In genomic region chr20:10074513-10074912, GRCh38 we compare ENCODE assay signal across 9 cellular contexts. TPM values are rescaled to one million over a fixed set of nuclear protein-coding genes. Genes with fewer than 3 reads are reported as not detected.
A peak's percentile ranks its signal among the peaks of the same experiment; 100 is the strongest.
DNase-seq lines count a peak whose midpoint lies in the region; ATAC-seq, FAIRE-seq and TF ChIP-seq lines count a peak whose summit lies in the region.
"Had no signal": no experiment of that assay in that cellular context is flagged by ENCODE, and none has a peak within 500 bp of the region (broad histone marks: within the 10 kb centered on the region; RNA-seq: fewer than 3 reads in every experiment).

No MANE protein-coding gene starts in this region.

- 0 out of 5 replicates have a peak, but pooled peaks of 1 of the 2 experiments have one; percentile 1 for TF ChIP-seq RAD21 in A549 (conservative IDR thresholded peaks at IDR 0.05 in 1 of 2, IDR thresholded peaks at IDR 0.05 in 1 of 2)

- H3K4me1 ChIP-seq in A549 (peaks cover 46% of the 10 kb centered on the region), spleen (no peaks in the 10 kb centered on the region)

- POLR2A ChIA-PET in A549 (lab: Yijun Ruan, JAX) = no interaction called here

- WGBS in A549 (ENCODE audit: missing lambda C conversion rate) = 3% methylated on average over 2 of the region's 2 CpGs
- WGBS in spleen, 5 donors = 39 to 67% (median 55%) methylated on average over 2 of the region's 2 CpGs

- FAIRE-seq in A549 (lab: Jason Lieb, UNC) = peak; percentile 96

- H3K36me3 ChIP-seq in spleen = no peaks in the 10 kb centered on the region

- H3K9me3 ChIP-seq in A549 (no peaks in the 10 kb centered on the region), spleen (no peaks in the 10 kb centered on the region)

- CTCF ChIA-PET in A549 (lab: Yijun Ruan, JAX) = interaction anchor here (0.7 to 3.8 kb wide), 4 partner anchors 11 to 96 kb away, joined by 3 to 18 read pairs (median 4); no protein-coding TSS in a partner anchor

- TF ChIP-seq POLR2A in A549 (IDR thresholded peaks at IDR 0.05; ENCODE audit: low read length) = no peak
- TF ChIP-seq POLR2A in spleen (IDR thresholded peaks at IDR 0.05) = no peak

- peaks cover 0 to 14% (median 0%) of the 10 kb centered on the region in 7 donors for H3K27me3 ChIP-seq in spleen (replicated peaks in 1 of 7)

- TF ChIP-seq CTCF in A549 (IDR thresholded peaks at IDR 0.05) = no peak
- TF ChIP-seq CTCF in fibroblast of villous mesenchyme (IDR thresholded peaks at IDR 0.05; ENCODE audit: insufficient read depth, low read depth, low read length) = no peak
- TF ChIP-seq CTCF in spleen (IDR thresholded peaks at IDR 0.05 in 8 of 11, conservative IDR thresholded peaks at IDR 0.05 in 3 of 11) = no peak

- TF ChIP-seq EP300 in A549 (IDR thresholded peaks at IDR 0.05) = peak in 1 of 2 experiments; percentile 49; a peak in 1 of 5 replicates

- H3K4me3 ChIP-seq in A549 (no peak overlapping the region), fibroblast of villous mesenchyme (ENCODE audit: low read depth, low read length) (no peak overlapping the region), spleen (no peak overlapping the region)

- peak overlapping the region; percentile 64 for H3K4me2 ChIP-seq in A549
- H3K4me2 ChIP-seq: KMS-11 had no signal

- intact Hi-C loops in spleen (cut with DNase I; ENCODE audit: low total_unique reads) = no loop called here

- peak overlapping the region; percentile 67 to 82 for H3K27ac ChIP-seq in A549
- H3K27ac ChIP-seq in spleen = no peak overlapping the region
- H3K27ac ChIP-seq: KMS-11 had no signal

- ATAC-seq in A549 (peak; percentile 87 to 92), GM19025 (IDR thresholded peaks at IDR 0.05; ENCODE audit: low read depth, unreplicated experiment) (peak; percentile 57), GM18873 (IDR thresholded peaks at IDR 0.05; ENCODE audit: low FRiP score, unreplicated experiment) (no peak), HG02852 (IDR thresholded peaks at IDR 0.05; ENCODE audit: unreplicated experiment) (no peak)

- DNase-seq in A549 (ENCODE audit: low read depth in 1 of 2, low spot score in 1 of 2) = peak; percentile 75 to 81
- peak; percentile 41 for DNase-seq in NOMO-1 treated with dmso at 0.1 percent for 144 hours (lab: John Stamatoyannopoulos, UW; ENCODE audit: unreplicated experiment)
- DNase-seq in fibroblast of villous mesenchyme (ENCODE audit: low read depth) = peak; percentile 74
- DNase-seq in spleen = no peak
- DNase-seq in activated CD4-positive, CD25-positive, alpha-beta regulatory T cell treated with anti-CD3 and anti-CD28 coated beads, Interleukin-2, amount 50 U/mL, for 72 hours = no peak

TF ChIP-seq in A549, 52 proteins besides CTCF, POLR2A, EP300 and RAD21 (continues in another document):
- no peak for TF ChIP-seq POLR2AphosphoS2 (conservative IDR thresholded peaks at IDR 0.05; ENCODE audit: low read length)
- no peak for TF ChIP-seq GATA3 (IDR thresholded peaks at IDR 0.05; ENCODE audit: borderline replicate concordance)
- TF ChIP-seq, protein P1, sequence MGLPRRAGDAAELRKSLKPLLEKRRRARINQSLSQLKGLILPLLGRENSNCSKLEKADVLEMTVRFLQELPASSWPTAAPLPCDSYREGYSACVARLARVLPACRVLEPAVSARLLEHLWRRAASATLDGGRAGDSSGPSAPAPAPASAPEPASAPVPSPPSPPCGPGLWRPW (IDR thresholded peaks at IDR 0.05) = no peak
- peak; percentile 87 for TF ChIP-seq JUNB (IDR thresholded peaks at IDR 0.05)
- no peak for TF ChIP-seq RNF2 (IDR thresholded peaks at IDR 0.05; ENCODE audit: borderline replicate concordance, low read depth)
- peak; percentile 95 for TF ChIP-seq FOSL2 (IDR thresholded peaks at IDR 0.05)
- peak; percentile 96 for TF ChIP-seq FOSL2 (CRISPR knock-in tag; IDR thresholded peaks at IDR 0.05)
- TF ChIP-seq HEYL (CRISPR knock-in tag; IDR thresholded peaks at IDR 0.05) = no peak
- TF ChIP-seq KDM5A (IDR thresholded peaks at IDR 0.05) = no peak
- no peak for TF ChIP-seq CBX8 (IDR thresholded peaks at IDR 0.05)
- no peak for TF ChIP-seq ZC3H11A (IDR thresholded peaks at IDR 0.05)
- TF ChIP-seq, protein P2, sequence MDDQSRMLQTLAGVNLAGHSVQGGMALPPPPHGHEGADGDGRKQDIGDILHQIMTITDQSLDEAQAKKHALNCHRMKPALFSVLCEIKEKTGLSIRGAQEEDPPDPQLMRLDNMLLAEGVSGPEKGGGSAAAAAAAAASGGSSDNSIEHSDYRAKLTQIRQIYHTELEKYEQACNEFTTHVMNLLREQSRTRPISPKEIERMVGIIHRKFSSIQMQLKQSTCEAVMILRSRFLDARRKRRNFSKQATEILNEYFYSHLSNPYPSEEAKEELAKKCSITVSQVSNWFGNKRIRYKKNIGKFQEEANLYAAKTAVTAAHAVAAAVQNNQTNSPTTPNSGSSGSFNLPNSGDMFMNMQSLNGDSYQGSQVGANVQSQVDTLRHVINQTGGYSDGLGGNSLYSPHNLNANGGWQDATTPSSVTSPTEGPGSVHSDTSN (IDR thresholded peaks at IDR 0.05) = no peak
- TF ChIP-seq MAFK (IDR thresholded peaks at IDR 0.05; ENCODE audit: partially characterized antibody) = peak; percentile 58
- TF ChIP-seq PHF8 (IDR thresholded peaks at IDR 0.05; ENCODE audit: borderline replicate concordance, low read depth) = no peak
- peak; percentile 86; the same call in 1 of the 2 replicates for TF ChIP-seq MYC (IDR thresholded peaks at IDR 0.05; ENCODE audit: borderline replicate concordance, low read length)
- TF ChIP-seq SMC3 (IDR thresholded peaks at IDR 0.05) = no peak
- peak; percentile 80 for TF ChIP-seq USF2 (IDR thresholded peaks at IDR 0.05)
- TF ChIP-seq CHD4 (IDR thresholded peaks at IDR 0.05; ENCODE audit: borderline replicate concordance) = no peak
- TF ChIP-seq TP53 (CRISPR knock-in tag; IDR thresholded peaks at IDR 0.05) = no peak
- no peak for TF ChIP-seq HDAC2 (IDR thresholded peaks at IDR 0.05)
- TF ChIP-seq ZFP36 (IDR thresholded peaks at IDR 0.05; ENCODE audit: borderline replicate concordance, partially characterized antibody) = no peak
- no peak for TF ChIP-seq HOXB5 (CRISPR knock-in tag; IDR thresholded peaks at IDR 0.05)
- TF ChIP-seq ZSCAN20 (CRISPR knock-in tag; IDR thresholded peaks at IDR 0.05) = no peak
- TF ChIP-seq NFE2L2 (conservative IDR thresholded peaks at IDR 0.05; ENCODE audit: low read length) = no peak
- no peak for TF ChIP-seq HMGXB4 (CRISPR knock-in tag; IDR thresholded peaks at IDR 0.05; ENCODE audit: borderline replicate concordance)
- TF ChIP-seq CBX2 (IDR thresholded peaks at IDR 0.05; ENCODE audit: borderline replicate concordance, low read depth) = no peak
- TF ChIP-seq HOXB13 (CRISPR knock-in tag; IDR thresholded peaks at IDR 0.05; ENCODE audit: low read depth) = no peak
- TF ChIP-seq, protein P3, sequence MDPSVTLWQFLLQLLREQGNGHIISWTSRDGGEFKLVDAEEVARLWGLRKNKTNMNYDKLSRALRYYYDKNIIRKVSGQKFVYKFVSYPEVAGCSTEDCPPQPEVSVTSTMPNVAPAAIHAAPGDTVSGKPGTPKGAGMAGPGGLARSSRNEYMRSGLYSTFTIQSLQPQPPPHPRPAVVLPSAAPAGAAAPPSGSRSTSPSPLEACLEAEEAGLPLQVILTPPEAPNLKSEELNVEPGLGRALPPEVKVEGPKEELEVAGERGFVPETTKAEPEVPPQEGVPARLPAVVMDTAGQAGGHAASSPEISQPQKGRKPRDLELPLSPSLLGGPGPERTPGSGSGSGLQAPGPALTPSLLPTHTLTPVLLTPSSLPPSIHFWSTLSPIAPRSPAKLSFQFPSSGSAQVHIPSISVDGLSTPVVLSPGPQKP (IDR thresholded peaks at IDR 0.05; ENCODE audit: low read depth, low read length) = no peak
- TF ChIP-seq RFX5 (IDR thresholded peaks at IDR 0.05) = no peak
- TF ChIP-seq CHD2 (IDR thresholded peaks at IDR 0.05; ENCODE audit: low read length, partially characterized antibody) = no peak
- TF ChIP-seq HOXA7 (CRISPR knock-in tag; IDR thresholded peaks at IDR 0.05) = no peak
- no peak for TF ChIP-seq NR3C1 (IDR thresholded peaks at IDR 0.05)
- no peak for TF ChIP-seq TFCP2L1 (CRISPR knock-in tag; IDR thresholded peaks at IDR 0.05)
- TF ChIP-seq JUN (IDR thresholded peaks at IDR 0.05) = peak in 1 of 2 experiments; percentile 47; a peak in 1 of 5 replicates
- TF ChIP-seq FOXS1 (CRISPR knock-in tag; IDR thresholded peaks at IDR 0.05) = no peak
- no peak for TF ChIP-seq RARB (CRISPR knock-in tag; IDR thresholded peaks at IDR 0.05)
- TF ChIP-seq EHMT2 (IDR thresholded peaks at IDR 0.05; ENCODE audit: low read depth) = no peak

RNA-seq across cellular contexts. Expression of gene ANKEF1, which starts 39.7 kb away (rescaled TPM):
- polyA plus RNA-seq in A549 (2011; rRNA removed) (19.7 and 21.2 TPM in 2 replicates), A549 (2017; fragmentation: RNase III; extraction: RNeasy Plus Mini Kit Qiagen cat#74134 plus additional on column Dnase treatment) (11.5 to 11.8 TPM (median 11.7 TPM) in 3 replicates), spleen (under 1 TPM; 0.58 to 0.77 (median 0.67) TPM)
- polyA plus RNA-seq in A549 (2012; cell fraction: cytosol; rRNA removed) = 4.0 and 4.5 TPM in 2 replicates
- polyA plus RNA-seq in A549 (2012; cell fraction: nucleus; rRNA removed) = 1.6 and 2.4 TPM in 2 replicates
- 13.1 and 13.5 TPM in 2 replicates for polyA minus RNA-seq in A549 (2011; rRNA and poly(A)+ RNA removed)
- total RNA-seq in fibroblast of villous mesenchyme (0.97 and 1.3 TPM in 2 replicates), spleen (1 to 10 TPM; 1.8 to 3.2 (median 2.3) TPM)

Comparison
In these comparisons a context has a peak if more than half of its experiments do, and no peak if none do; other contexts are left out.
1. ATAC-seq: peak in A549 (2 of 2) and GM19025 (single experiment); none in GM18873 (single experiment) and HG02852 (single experiment).
2. DNase-seq: peak in A549 (2 of 2), NOMO-1 treated with dmso at 0.1 percent for 144 hours (single experiment) and fibroblast of villous mesenchyme (single experiment); none in spleen (single experiment) and activated CD4-positive, CD25-positive, alpha-beta regulatory T cell treated with anti-CD3 and anti-CD28 coated beads, Interleukin-2, amount 50 U/mL, for 72 hours (single experiment).
3. H3K27ac ChIP-seq: peak in A549 (2 of 2); none in spleen (0 of 8).